ENCODE assay signal across 8 cellular contexts in genomic region chr9:133356391-133357091, GRCh38. TPM values are rescaled to one million over a fixed set of nuclear protein-coding genes. Genes with fewer than 3 reads are reported as not detected.
DNase-seq lines count a peak whose midpoint lies in the region; ATAC-seq and TF ChIP-seq lines count a peak whose summit lies in the region.

Gene SURF1 (minus strand): TSS chr9:133356487. CDS start chr9:133356453, 34 bp downstream.
Gene SURF2 (plus strand): TSS chr9:133356550. CDS start chr9:133356593, 43 bp downstream.

- DNase-seq in NCI-H524 (lab: John Stamatoyannopoulos, UW) (peak; percentile 39 to 79), NCI-H524 treated with DMSO at 0.1 percent for 48 hours (lab: John Stamatoyannopoulos, UW) (no peak), NCI-H526 treated with DMSO at 0.1 percent for 48 hours (lab: John Stamatoyannopoulos, UW) (peak; percentile 51), lower lobe of right lung (peak; percentile 95)
- peak; percentile 91 to 92 for DNase-seq in activated CD4-positive, alpha-beta T cell treated with anti-CD3 and anti-CD28 coated beads, Interleukin-2, amount 50 U/mL, for 48 hours
- peak; percentile 90 to 91 for DNase-seq in stimulated activated CD4-positive, alpha-beta T cell treated with anti-CD3 and anti-CD28 coated beads, Interleukin-4, amount 100 ng/mL, for 48 hours (ENCODE audit: low read depth in 2 of 2)

- no peaks in the 10 kb centered on the region for H3K27me3 ChIP-seq in duodenal mucosa (ENCODE audit: control insufficient read depth in 1 of 2, insufficient read depth in 2 of 2, low read length in 2 of 2)
- H3K27me3 ChIP-seq in lower lobe of right lung (ENCODE audit: low read depth) = no peaks in the 10 kb centered on the region

- ATAC-seq in HG03108 (IDR thresholded peaks at IDR 0.05; ENCODE audit: unreplicated experiment) = peak; percentile 74
- peak; percentile 94 to 96 for ATAC-seq in lower lobe of right lung

- H3K36me3 ChIP-seq in duodenal mucosa (ENCODE audit: control insufficient read depth in 1 of 2, insufficient read depth in 2 of 2, low read length in 2 of 2) = peaks cover 29 to 54% of the 10 kb centered on the region in 2 donors
- H3K36me3 ChIP-seq in lower lobe of right lung = peaks cover 68% of the 10 kb centered on the region

- peak within 1 kb of the TSS; percentile 91 to 92 for H3K4me3 ChIP-seq in duodenal mucosa (ENCODE audit: low read depth in 1 of 2, low read length in 2 of 2)
- peak within 1 kb of the TSS; percentile 91 for H3K4me3 ChIP-seq in lower lobe of right lung

- H3K4me1 ChIP-seq in duodenal mucosa (ENCODE audit: control insufficient read depth in 1 of 2, insufficient read depth in 2 of 2, low read length in 2 of 2) (peaks cover 45 to 55% of the 10 kb centered on the region in 2 donors), lower lobe of right lung (peaks cover 29% of the 10 kb centered on the region)

- intact Hi-C loops in lower lobe of right lung (cut with DNase I) = no loop called here

- H3K9me3 ChIP-seq in duodenal mucosa (ENCODE audit: control insufficient read depth in 1 of 2, low read length in 2 of 2) (no peaks in the 10 kb centered on the region), lower lobe of right lung (no peaks in the 10 kb centered on the region)

- H3K27ac ChIP-seq in duodenal mucosa (ENCODE audit: low read depth, low read length) = no peak within 1 kb of the TSS
- peak within 1 kb of the TSS; percentile 88 for H3K27ac ChIP-seq in lower lobe of right lung

- TF ChIP-seq CTCF in lower lobe of right lung (IDR thresholded peaks at IDR 0.05) = no peak

- peak within 1 kb of the TSS; percentile 74 to 79 for H3K9ac ChIP-seq in duodenal mucosa (ENCODE audit: low read depth in 1 of 2, low read length in 2 of 2)

RNA-seq across cellular contexts. Expression of gene SURF1, which starts in this region (rescaled TPM):
- total RNA-seq in lower lobe of right lung = 49.4 TPM

RNA-seq across cellular contexts. Expression of gene SURF2, which starts in this region (rescaled TPM):
- 15.2 TPM for total RNA-seq in lower lobe of right lung
